21 cellular contexts compared by ENCODE assay signal in the genomic region with DNA sequence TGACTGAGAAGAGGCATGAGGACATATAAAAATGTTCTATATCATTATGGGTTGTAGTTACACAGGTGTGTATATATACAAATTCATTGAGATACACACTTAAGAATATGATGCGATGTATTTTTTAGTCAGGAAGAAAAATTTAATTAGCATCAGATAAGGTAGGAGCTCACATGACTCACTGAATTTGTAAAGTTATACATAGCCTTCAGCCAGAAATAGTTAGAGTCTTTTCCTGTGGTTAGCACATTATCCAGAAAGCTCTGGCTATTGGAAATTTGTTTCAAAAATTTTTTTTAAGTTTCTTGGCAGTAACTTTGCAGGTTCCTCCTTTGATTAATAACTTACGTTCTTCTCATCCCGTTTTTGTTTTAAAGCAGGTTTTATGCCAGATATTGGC.
DNase-seq lines count a peak whose midpoint lies in the region; ATAC-seq and TF ChIP-seq lines count a peak whose summit lies in the region.
"Had no signal": no experiment of that assay in that cellular context is flagged by ENCODE, and none has a peak within 500 bp of the region (broad histone marks: within the 10 kb centered on the region; RNA-seq: fewer than 3 reads in every experiment).

No MANE protein-coding gene starts in this region.

- no peak overlapping the region for H3K9ac ChIP-seq in PC-3 (ENCODE audit: low read length)

- no peak overlapping the region for H3K4me2 ChIP-seq in PC-3 (ENCODE audit: low read length)
- H3K4me2 ChIP-seq: A549 had no signal

- no peaks in the 10 kb centered on the region for H3K79me2 ChIP-seq in PC-3 (ENCODE audit: low read length)

- H3K27me3 ChIP-seq in PC-3 (ENCODE audit: low read length) (no peaks in the 10 kb centered on the region), suprapubic skin (no peaks in the 10 kb centered on the region)

- CTCF ChIA-PET in PC-3 (lab: Charles Lee): no interaction called here

- peak; percentile 17 for DNase-seq in A172 (ENCODE audit: low spot score)
- DNase-seq in EL: peak; percentile 21
- DNase-seq in PC-3: peak; percentile 10
- DNase-seq in astrocyte of the hippocampus (ENCODE audit: low read depth, low spot score): peak; percentile 31
- DNase-seq in suprapubic skin (ENCODE audit: low spot score in 2 of 2): no peak
- DNase-seq: Caco-2, DMS 273 treated with DMSO at 0.1 percent for 48 hours, DMS79 treated with DMSO at 0.1 percent for 48 hours, GOT3, HCEC 1CT, NCI-H1417, NCI-H1694 treated with DMSO at 0.1 percent for 48 hours, NCI-H2081 treated with DMSO at 0.1 percent for 48 hours, NCI-H446, NCI-H526, SHP77 treated with DMSO at 0.1 percent for 48 hours had no signal

- H2AFZ ChIP-seq in PC-3 (ENCODE audit: low read length): no peak overlapping the region

- no peaks in the 10 kb centered on the region for H4K20me1 ChIP-seq in PC-3 (ENCODE audit: low read length)

- H3K36me3 ChIP-seq in PC-3 (ENCODE audit: low read depth, low read length): peaks cover 51% of the 10 kb centered on the region
- peaks cover 38% of the 10 kb centered on the region for H3K36me3 ChIP-seq in suprapubic skin

- TF ChIP-seq EP300 in suprapubic skin (IDR thresholded peaks at IDR 0.05): no peak

- intact Hi-C loops in PC-3 (cut with micrococcal nuclease): loop anchor here (2.0 kb wide), 1 partner anchor 13 kb away; no protein-coding TSS in a partner anchor

- 53% methylated on average over 3 of the region's 3 CpGs for WGBS in suprapubic skin

- H3K27ac ChIP-seq in PC-3 (ENCODE audit: low read length): no peak overlapping the region
- no peak overlapping the region for H3K27ac ChIP-seq in suprapubic skin
- H3K27ac ChIP-seq: A549, RWPE1, SK-N-MC had no signal

- H3K4me3 ChIP-seq in PC-3 (ENCODE audit: low read length) (no peak overlapping the region), suprapubic skin (no peak overlapping the region)
- H3K4me3 ChIP-seq: A549, SK-N-MC had no signal

- no peak for TF ChIP-seq CTCF in PC-3 (conservative IDR thresholded peaks at IDR 0.05; ENCODE audit: low read depth, low read length)
- TF ChIP-seq CTCF in suprapubic skin (IDR thresholded peaks at IDR 0.05): no peak

- H3F3A ChIP-seq in PC-3 (ENCODE audit: low read length, unreplicated experiment): peaks cover 4% of the 10 kb centered on the region

- POLR2A ChIA-PET in PC-3 (lab: Charles Lee; ENCODE audit: unreplicated experiment): no interaction called here

- H3K9me3 ChIP-seq in PC-3 (ENCODE audit: low read length) (no peaks in the 10 kb centered on the region), suprapubic skin (no peaks in the 10 kb centered on the region)
- H3K9me3 ChIP-seq: A549, Caco-2 had no signal

- TF ChIP-seq POLR2A in suprapubic skin (IDR thresholded peaks at IDR 0.05): no peak

- BruUV-seq in PC-3 (replicated peaks; lab: Mats Ljungman, UMichigan): no TSS peak

- ATAC-seq in PC-3: peak; percentile 79
- no peak for ATAC-seq in activated CD4-positive, CD25-positive, alpha-beta regulatory T cell treated with anti-CD3 and anti-CD28 coated beads, Interleukin-2, amount 50 U/mL, for 24 hours
- ATAC-seq in GM18502 (IDR thresholded peaks at IDR 0.05; ENCODE audit: poor library complexity, unreplicated experiment): no peak
- ATAC-seq: A549 had no signal

- H3K9me2 ChIP-seq in PC-3 (replicated peaks; ENCODE audit: low read length): no peaks in the 10 kb centered on the region

- H3K4me1 ChIP-seq in PC-3 (ENCODE audit: insufficient read depth, low read length) (no peaks in the 10 kb centered on the region), suprapubic skin (peaks cover 2% of the 10 kb centered on the region)
- H3K4me1 ChIP-seq: Caco-2 had no signal

Comparison
In these comparisons a context has a peak if more than half of its experiments do, and no peak if none do; other contexts are left out.
1. DNase-seq: peak in A172 (single experiment), EL (single experiment), PC-3 (single experiment) and astrocyte of the hippocampus (single experiment); none in suprapubic skin (0 of 2).